8 cellular contexts compared by ENCODE assay signal in the genomic region with DNA sequence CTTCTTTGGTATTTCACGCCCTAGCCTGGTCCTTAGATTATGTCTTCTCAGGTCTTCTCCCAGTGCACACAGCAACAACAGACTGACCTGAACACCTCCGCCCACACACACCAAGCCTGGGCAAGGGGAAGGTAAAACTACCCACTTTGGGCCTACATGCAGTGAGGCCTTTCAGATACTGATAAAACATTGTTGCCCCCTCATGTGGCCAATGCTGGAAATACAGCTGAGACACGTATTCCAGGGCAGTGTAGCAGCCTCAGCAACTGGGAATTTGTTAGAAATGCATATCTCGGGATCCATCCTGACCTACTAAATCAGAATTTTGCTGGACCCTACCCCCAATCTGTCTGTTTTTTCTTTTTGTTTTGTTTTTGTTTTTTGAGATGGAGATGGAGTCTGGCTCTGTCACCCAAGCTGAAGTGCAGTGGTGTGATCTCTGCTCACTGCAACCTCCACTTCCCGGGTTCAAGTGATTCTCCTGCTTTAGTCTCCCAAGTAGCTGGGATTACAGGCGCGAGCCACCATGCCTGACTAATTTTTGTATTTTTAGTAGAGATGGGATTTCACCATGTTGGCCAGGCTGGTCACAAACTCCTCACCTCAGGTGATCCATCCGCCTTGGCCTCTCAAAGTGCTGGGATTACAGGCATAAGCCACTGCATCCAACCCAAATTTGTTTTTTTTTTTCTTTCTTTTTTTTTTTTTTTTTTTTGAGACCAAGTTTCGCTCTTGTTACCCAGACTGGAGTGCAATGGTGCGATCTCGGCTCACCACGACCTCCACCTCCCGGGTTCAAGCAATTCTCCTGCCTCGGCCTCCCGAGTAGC. TPM values are rescaled to one million over a fixed set of nuclear protein-coding genes. Genes with fewer than 3 reads are reported as not detected.
DNase-seq lines count a peak whose midpoint lies in the region; ATAC-seq, FAIRE-seq and TF ChIP-seq lines count a peak whose summit lies in the region.
"Not testable (repeated sequence)": the region's sequence is repeated elsewhere in the genome, so short reads cannot be mapped to it uniquely, and the experiment has no call there.

No MANE protein-coding gene starts in this region.

- peak; percentile 84 for TF ChIP-seq CTCF in OCI-LY7 (conservative IDR thresholded peaks at IDR 0.05; ENCODE audit: low read length)
- peak; percentile 77 for TF ChIP-seq CTCF in colonic mucosa (IDR thresholded peaks at IDR 0.05)
- TF ChIP-seq CTCF in kidney (IDR thresholded peaks at IDR 0.05; ENCODE audit: borderline replicate concordance, extremely low read depth, insufficient read depth) = peak; percentile 89

- not testable (repeated sequence) for H3K4me3 Mint-ChIP-seq in activated CD8-positive, alpha-beta T cell treated with anti-CD3 and anti-CD28 coated beads, Interleukin-2, amount 10 ng/mL, durations not matched to agents 7 days and 5 days

- H3K4me1 ChIP-seq in OCI-LY7 (ENCODE audit: insufficient read depth, low read length, poor library complexity, severe bottlenecking); colonic mucosa; kidney (ENCODE audit: control insufficient read depth in 1 of 2, insufficient read depth in 1 of 2, low read depth in 1 of 2, low read length in 2 of 2): not testable (repeated sequence)

- H2AFZ ChIP-seq in OCI-LY7 (ENCODE audit: low read length) = not testable (repeated sequence)

- ATAC-seq in activated CD8-positive, alpha-beta T cell treated with anti-CD3 and anti-CD28 coated beads, Interleukin-2, amount 10 ng/mL, durations not matched to agents 7 days and 5 days = peak; percentile 87

- not testable (repeated sequence) for FAIRE-seq in kidney (lab: Jason Lieb, UNC)

- peaks cover 11% of the 10 kb centered on the region for H3K4me1 Mint-ChIP-seq in activated CD8-positive, alpha-beta T cell treated with anti-CD3 and anti-CD28 coated beads, Interleukin-2, amount 10 ng/mL, durations not matched to agents 7 days and 5 days (ENCODE audit: low read depth)

- H3K27ac Mint-ChIP-seq in activated CD8-positive, alpha-beta T cell treated with anti-CD3 and anti-CD28 coated beads, Interleukin-2, amount 10 ng/mL, durations not matched to agents 7 days and 5 days = peak overlapping the region; percentile 13

- H3K36me3 Mint-ChIP-seq in activated CD8-positive, alpha-beta T cell treated with anti-CD3 and anti-CD28 coated beads, Interleukin-2, amount 10 ng/mL, durations not matched to agents 7 days and 5 days (ENCODE audit: low read depth) = peaks cover 43% of the 10 kb centered on the region

- CTCF ChIA-PET in OCI-LY7 (lab: Charles Lee; ENCODE audit: unreplicated experiment) = interaction anchor here (0.6 to 1.6 kb wide), 3 partner anchors 56 to 209 kb away, joined by 3 to 6 read pairs (median 4); no protein-coding TSS in a partner anchor
- CTCF ChIA-PET in activated CD8-positive, alpha-beta T cell treated with anti-CD3 and anti-CD28 coated beads, Interleukin-2, amount 10 ng/mL, durations not matched to agents 7 days and 5 days (lab: Charles Lee) = interaction anchor here (0.8 to 7.8 kb wide), 39 partner anchors 9 to 268 kb away, joined by 3 to 119 read pairs (median 5); partner anchors contain the start of gene ABCF1

- H3K27ac ChIP-seq in KOPT-K1 (ENCODE audit: low read depth, low read length, poor library complexity, severe bottlenecking) = peak overlapping the region; percentile 94
- H3K27ac ChIP-seq in OCI-LY7 (ENCODE audit: low read depth, low read length, poor library complexity, severe bottlenecking); colonic mucosa; kidney (ENCODE audit: low read depth in 2 of 2, low read length in 2 of 2): not testable (repeated sequence)

- H3K4me3 ChIP-seq in OCI-LY7 (ENCODE audit: low read depth, low read length, poor library complexity, severe bottlenecking); colonic mucosa; kidney (ENCODE audit: low read length in 2 of 2): not testable (repeated sequence)

- peak; percentile 48 for DNase-seq in 8988T
- DNase-seq in OCI-LY7 (ENCODE audit: low spot score) = peak; percentile 79
- DNase-seq in activated CD8-positive, alpha-beta T cell treated with anti-CD3 and anti-CD28 coated beads, Interleukin-2, amount 10 ng/mL, durations not matched to agents 7 days and 5 days = peak; percentile 88
- peak; percentile 89 for DNase-seq in colonic mucosa
- DNase-seq in kidney = not testable (repeated sequence)
- DNase-seq in stimulated activated CD4-positive, alpha-beta T cell treated with anti-CD3 and anti-CD28 coated beads, Interleukin-12 subunit alpha, Interleukin-12 subunit beta, amount 100 ng/mL, for 24 hours (ENCODE audit: low read depth in 2 of 2) = peak; percentile 54 to 87

- not testable (repeated sequence) for H3K27me3 Mint-ChIP-seq in activated CD8-positive, alpha-beta T cell treated with anti-CD3 and anti-CD28 coated beads, Interleukin-2, amount 10 ng/mL, durations not matched to agents 7 days and 5 days (ENCODE audit: low read depth)

- not testable (repeated sequence) for H3K27me3 ChIP-seq in colonic mucosa

- POLR2A ChIA-PET in OCI-LY7 (lab: Charles Lee) = interaction anchor here (6.3 kb wide), 1 partner anchor 16 kb away, joined by 38 read pairs; no protein-coding TSS in a partner anchor
- POLR2A ChIA-PET in activated CD8-positive, alpha-beta T cell treated with anti-CD3 and anti-CD28 coated beads, Interleukin-2, amount 10 ng/mL, durations not matched to agents 7 days and 5 days (lab: Charles Lee) = interaction anchor here (0.6 to 5.7 kb wide), 14 partner anchors 13 to 139 kb away, joined by 3 to 60 read pairs (median 4); partner anchors contain the start of genes MRPS18B and PPP1R10

- peak; percentile 18 for TF ChIP-seq POLR2A in GM15510 (IDR thresholded peaks at IDR 0.05; ENCODE audit: borderline replicate concordance, extremely low read depth, insufficient read length)

- H4K20me1 ChIP-seq in OCI-LY7 (ENCODE audit: insufficient read depth, low read length) = not testable (repeated sequence)

- H3K9ac ChIP-seq in colonic mucosa (ENCODE audit: low read depth in 2 of 2, low read length in 2 of 2) = peak overlapping the region in 1 of 2 donors; percentile 12
- H3K9ac ChIP-seq in kidney (ENCODE audit: low read length in 2 of 2) = not testable (repeated sequence)

- intact Hi-C loops in OCI-LY7 (cut with micrococcal nuclease; ENCODE audit: unreplicated experiment) (loop anchor here (1.0 to 2.0 kb wide), 3 partner anchors 57 to 115 kb away; no protein-coding TSS in a partner anchor), colonic mucosa (cut with DNase I) (loop anchor here (5.0 kb wide), 1 partner anchor 115 kb away; no protein-coding TSS in a partner anchor)
- intact Hi-C loops in kidney (cut with DNase I) = not testable (repeated sequence)

- not testable (repeated sequence) for H3K4me2 ChIP-seq in OCI-LY7 (ENCODE audit: low read length)

- not testable (repeated sequence) for H3K9me3 Mint-ChIP-seq in activated CD8-positive, alpha-beta T cell treated with anti-CD3 and anti-CD28 coated beads, Interleukin-2, amount 10 ng/mL, durations not matched to agents 7 days and 5 days (ENCODE audit: insufficient read depth)

- H3K9me3 ChIP-seq in KOPT-K1 (ENCODE audit: insufficient read depth, low read length, poor library complexity, severe bottlenecking); OCI-LY7 (ENCODE audit: low read length); colonic mucosa; kidney (ENCODE audit: control insufficient read depth in 1 of 2, low read length in 2 of 2): not testable (repeated sequence)

- not testable (repeated sequence) for BruUV-seq in OCI-LY7 (replicated peaks; lab: Mats Ljungman, UMichigan)

- not testable (repeated sequence) for H3K79me2 ChIP-seq in OCI-LY7 (ENCODE audit: insufficient read depth, low read depth, low read length)

- H3K9me2 ChIP-seq in OCI-LY7 (ENCODE audit: insufficient read depth, low read length) = not testable (repeated sequence)

- peaks cover 91% of the 10 kb centered on the region for H3K36me3 ChIP-seq in KOPT-K1 (ENCODE audit: insufficient read depth, low read length)
- H3K36me3 ChIP-seq in OCI-LY7 (ENCODE audit: insufficient read depth, low read length) = peaks cover 81% of the 10 kb centered on the region
- not testable (repeated sequence) for H3K36me3 ChIP-seq in colonic mucosa
- peaks cover 15 to 17% of the 10 kb centered on the region in 2 donors for H3K36me3 ChIP-seq in kidney (ENCODE audit: control insufficient read depth in 1 of 2, insufficient read depth in 2 of 2, low read length in 2 of 2)

RNA-seq across cellular contexts. Expression of gene PPP1R10, which starts 19.5 kb away (rescaled TPM):
- 103 and 126 TPM in 2 replicates for total RNA-seq in OCI-LY7 (2014; rRNA removed; shearing (Covaris generic))
- 150 and 155 TPM in 2 replicates for total RNA-seq in OCI-LY7 (2022)
- 10 to 100 TPM; 92.8 to 99.7 TPM for total RNA-seq in activated CD8-positive, alpha-beta T cell treated with anti-CD3 and anti-CD28 coated beads, Interleukin-2, amount 10 ng/mL, durations not matched to agents 7 days and 5 days
- 10 to 100 TPM; 46.9 to 78.2 TPM for total RNA-seq in colonic mucosa
- 65.0 TPM for total RNA-seq in kidney
- polyA plus RNA-seq in kidney (ENCODE audit: insufficient read depth, low read depth, low replicate concordance) = 19.7 TPM

RNA-seq across cellular contexts. Expression of gene MRPS18B, which starts 20.1 kb away (rescaled TPM):
- 44.2 and 59.0 TPM in 2 replicates for total RNA-seq in OCI-LY7 (2014; rRNA removed; shearing (Covaris generic))
- total RNA-seq in OCI-LY7 (2022) = 77.3 and 79.6 TPM in 2 replicates
- 10 to 100 TPM; 43.2 to 43.6 TPM for total RNA-seq in activated CD8-positive, alpha-beta T cell treated with anti-CD3 and anti-CD28 coated beads, Interleukin-2, amount 10 ng/mL, durations not matched to agents 7 days and 5 days
- 10 to 100 TPM; 63.6 to 70.3 TPM for total RNA-seq in colonic mucosa
- 62.1 TPM for total RNA-seq in kidney
- 135 TPM for polyA plus RNA-seq in kidney (ENCODE audit: insufficient read depth, low read depth, low replicate concordance)

RNA-seq across cellular contexts. Expression of gene ABCF1, which starts 26.3 kb away (rescaled TPM):
- total RNA-seq in OCI-LY7 (2014; rRNA removed; shearing (Covaris generic)) = 53.0 and 126 TPM in 2 replicates
- total RNA-seq in OCI-LY7 (2022) (83.1 and 86.7 TPM in 2 replicates), colonic mucosa (10 to 100 TPM; 43.6 to 61.3 TPM), kidney (47.2 TPM)
- total RNA-seq in activated CD8-positive, alpha-beta T cell treated with anti-CD3 and anti-CD28 coated beads, Interleukin-2, amount 10 ng/mL, durations not matched to agents 7 days and 5 days = 10 to 100 TPM; 72.2 to 79.6 TPM
- polyA plus RNA-seq in kidney (ENCODE audit: insufficient read depth, low read depth, low replicate concordance) = 32.9 TPM

RNA-seq across cellular contexts. Expression of gene ATAT1, which starts 29.1 kb away (rescaled TPM):
- 4.7 and 10.4 TPM in 2 replicates for total RNA-seq in OCI-LY7 (2014; rRNA removed; shearing (Covaris generic))
- total RNA-seq in OCI-LY7 (2022) (17.8 and 19.6 TPM in 2 replicates), colonic mucosa (10 to 100 TPM; 11.5 to 15.9 TPM), kidney (10.4 TPM)
- 10 to 100 TPM in 1 of 2 experiments, 1 to 10 TPM in 1; 10.0 to 10.5 TPM for total RNA-seq in activated CD8-positive, alpha-beta T cell treated with anti-CD3 and anti-CD28 coated beads, Interleukin-2, amount 10 ng/mL, durations not matched to agents 7 days and 5 days
- 12.4 TPM for polyA plus RNA-seq in kidney (ENCODE audit: insufficient read depth, low read depth, low replicate concordance)

RNA-seq across cellular contexts. Expression of gene PRR3, which starts 40.4 kb away (rescaled TPM):
- total RNA-seq in OCI-LY7 (2014; rRNA removed; shearing (Covaris generic)) = 16.7 and 25.2 TPM in 2 replicates
- total RNA-seq in OCI-LY7 (2022) (34.9 and 36.3 TPM in 2 replicates), colonic mucosa (1 to 10 TPM; 3.9 to 7.2 TPM), kidney (9.3 TPM)
- total RNA-seq in activated CD8-positive, alpha-beta T cell treated with anti-CD3 and anti-CD28 coated beads, Interleukin-2, amount 10 ng/mL, durations not matched to agents 7 days and 5 days = 10 to 100 TPM; 19.7 to 21.1 TPM
- polyA plus RNA-seq in kidney (ENCODE audit: insufficient read depth, low read depth, low replicate concordance) = 7.9 TPM
